ENCODE assay signal across 1 cellular context in genomic region chr18:12911928-12912703, GRCh38.
TF ChIP-seq lines count a peak whose summit lies in the region.

No MANE protein-coding gene starts in this region.

TF ChIP-seq in endothelial cell of umbilical vein, 7 proteins besides CTCF, POLR2A, EP300 and RAD21:
- TF ChIP-seq POLR2AphosphoS5 (IDR thresholded peaks at IDR 0.05; ENCODE audit: insufficient read depth, low read depth, low read length), result no peak
- no peak for TF ChIP-seq GATA2 (IDR thresholded peaks at IDR 0.05; ENCODE audit: insufficient read depth, insufficient read length, low read depth, low read length)
- no peak for TF ChIP-seq FOS (IDR thresholded peaks at IDR 0.05; ENCODE audit: borderline replicate concordance, insufficient read depth, low read length)
- TF ChIP-seq MAX (IDR thresholded peaks at IDR 0.05; ENCODE audit: insufficient read depth, insufficient read length), result no peak
- no peak for TF ChIP-seq MYC (IDR thresholded peaks at IDR 0.05; ENCODE audit: low read depth, low read length)
- no peak for TF ChIP-seq EZH2 (IDR thresholded peaks at IDR 0.05; ENCODE audit: borderline replicate concordance, low read depth, low read length, severe bottlenecking)
- no peak for TF ChIP-seq JUN (IDR thresholded peaks at IDR 0.05; ENCODE audit: borderline replicate concordance, insufficient read depth, insufficient read length, low read depth)
